1 cellular context compared by ENCODE assay signal in the genomic region with DNA sequence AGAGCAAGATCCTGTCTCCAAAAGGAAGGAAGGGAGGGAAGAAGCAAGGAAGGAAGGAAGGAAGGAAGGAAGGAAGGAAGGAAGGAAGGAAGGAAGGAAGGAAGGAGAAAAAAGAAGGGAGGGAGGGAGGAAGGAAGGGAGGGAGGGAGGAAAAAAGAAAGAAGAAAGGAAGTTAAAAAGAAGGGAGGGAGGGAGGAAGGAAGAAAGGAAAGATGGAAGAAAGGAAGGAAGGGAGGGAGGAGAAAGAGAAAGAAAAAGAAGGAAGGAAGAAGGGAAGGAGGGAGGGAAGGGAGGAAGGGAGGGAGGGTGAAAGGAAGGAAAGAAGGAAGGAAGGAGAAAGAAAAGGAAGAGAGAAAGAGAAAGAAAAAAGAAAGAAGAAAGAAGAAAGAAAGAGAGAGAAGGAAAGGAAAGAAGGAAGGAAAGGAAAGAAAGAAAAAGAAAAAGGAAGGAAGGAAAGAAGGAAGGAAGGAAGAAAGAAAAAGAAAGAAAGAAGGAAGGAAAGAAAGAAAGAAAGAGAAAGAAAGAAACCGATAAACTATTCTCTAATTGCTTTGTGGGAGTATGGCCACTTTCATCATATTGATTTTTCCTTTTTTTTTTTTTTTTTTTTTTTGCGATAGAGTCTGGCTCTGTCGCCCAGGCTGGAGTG.
TF ChIP-seq lines count a peak whose summit lies in the region.

No MANE protein-coding gene starts in this region.

TF ChIP-seq in K562, 482 proteins besides CTCF, POLR2A, EP300 and RAD21:
- TF ChIP-seq ZNF764 (CRISPR knock-in tag; IDR thresholded peaks at IDR 0.05; ENCODE audit: low read depth) = no peak
- TF ChIP-seq, protein P1, sequence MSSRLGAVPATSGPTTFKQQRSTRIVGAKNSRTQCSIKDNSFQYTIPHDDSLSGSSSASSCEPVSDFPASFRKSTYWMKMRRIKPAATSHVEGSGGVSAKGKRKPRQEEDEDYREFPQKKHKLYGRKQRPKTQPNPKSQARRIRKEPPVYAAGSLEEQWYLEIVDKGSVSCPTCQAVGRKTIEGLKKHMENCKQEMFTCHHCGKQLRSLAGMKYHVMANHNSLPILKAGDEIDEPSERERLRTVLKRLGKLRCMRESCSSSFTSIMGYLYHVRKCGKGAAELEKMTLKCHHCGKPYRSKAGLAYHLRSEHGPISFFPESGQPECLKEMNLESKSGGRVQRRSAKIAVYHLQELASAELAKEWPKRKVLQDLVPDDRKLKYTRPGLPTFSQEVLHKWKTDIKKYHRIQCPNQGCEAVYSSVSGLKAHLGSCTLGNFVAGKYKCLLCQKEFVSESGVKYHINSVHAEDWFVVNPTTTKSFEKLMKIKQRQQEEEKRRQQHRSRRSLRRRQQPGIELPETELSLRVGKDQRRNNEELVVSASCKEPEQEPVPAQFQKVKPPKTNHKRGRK (tag; IDR thresholded peaks at IDR 0.05) = peak; percentile 89
